ENCODE assay signal across 9 cellular contexts in genomic region chr18:75205760-75206109, GRCh38. TPM values are rescaled to one million over a fixed set of nuclear protein-coding genes. Genes with fewer than 3 reads are reported as not detected.
A peak's percentile ranks its signal among the peaks of the same experiment; 100 is the strongest.
DNase-seq lines count a peak whose midpoint lies in the region; ATAC-seq and TF ChIP-seq lines count a peak whose summit lies in the region.
"Had no signal": no experiment of that assay in that cellular context is flagged by ENCODE, and none has a peak within 500 bp of the region (broad histone marks: within the 10 kb centered on the region; RNA-seq: fewer than 3 reads in every experiment).

No MANE protein-coding gene starts in this region.

- H3K9me3 Mint-ChIP-seq in effector memory CD8-positive, alpha-beta T cell: no peaks in the 10 kb centered on the region

- H3K27ac ChIP-seq in BLaER1 treated with 17β-estradiol and CSF1 and Interleukin-3, amounts not matched to agents 10 nM and 100 nM: no peak overlapping the region
- H3K27ac ChIP-seq in HEK293 (ENCODE audit: extremely low read depth, low read depth, low read length): no peak overlapping the region
- H3K27ac ChIP-seq in neural cell (ENCODE audit: low read length): no peak overlapping the region
- no peak overlapping the region for H3K27ac ChIP-seq in SJCRH30

- no peak overlapping the region for H3K4me3 ChIP-seq in BLaER1 treated with 17β-estradiol and CSF1 and Interleukin-3, amounts not matched to agents 10 nM and 100 nM
- H3K4me3 ChIP-seq in HEK293 (ENCODE audit: low read depth, low read length): no peak overlapping the region
- no peak overlapping the region for H3K4me3 ChIP-seq in neural cell (ENCODE audit: low read length)
- H3K4me3 ChIP-seq in SJCRH30: no peak overlapping the region

- TF ChIP-seq EP300 in neural cell (conservative IDR thresholded peaks at IDR 0.05; ENCODE audit: poor library complexity, severe bottlenecking): no peak

- H3K4me2 ChIP-seq in BLaER1 treated with 17β-estradiol and CSF1 and Interleukin-3, amounts not matched to agents 10 nM and 100 nM: peak overlapping the region in 8 of 11 experiments; percentile 1 to 100 (median 70); a peak in 12 of 22 replicates
- no peak overlapping the region for H3K4me2 ChIP-seq in neural cell (ENCODE audit: low read length)

- H3K4me1 Mint-ChIP-seq in effector memory CD8-positive, alpha-beta T cell (ENCODE audit: low read depth in 2 of 2): peaks cover 32 to 57% of the 10 kb centered on the region in 2 donors

- ATAC-seq in effector memory CD8-positive, alpha-beta T cell (replicated peaks): no peak
- no peak for ATAC-seq in GM21381 (IDR thresholded peaks at IDR 0.05; ENCODE audit: unreplicated experiment)

- no peaks in the 10 kb centered on the region for H3K9me3 ChIP-seq in BLaER1 treated with 17β-estradiol and CSF1 and Interleukin-3, amounts not matched to agents 10 nM and 100 nM (replicated peaks in 1 of 11)
- H3K9me3 ChIP-seq in HEK293 (ENCODE audit: control insufficient read depth, insufficient read depth, low read depth, low read length) (no peaks in the 10 kb centered on the region), neural cell (ENCODE audit: low read length) (no peaks in the 10 kb centered on the region), SJCRH30 (replicated peaks) (no peaks in the 10 kb centered on the region)
- H3K9me3 ChIP-seq: adrenal gland had no signal

- H3K27ac Mint-ChIP-seq in effector memory CD8-positive, alpha-beta T cell: peak overlapping the region in 1 of 2 donors; percentile 83

- POLR2A ChIA-PET in HEK293 (lab: Yijun Ruan, JAX): no interaction called here

- H3K79me2 ChIP-seq in neural cell (replicated peaks; ENCODE audit: insufficient read depth, low read length): peaks cover 25% of the 10 kb centered on the region

- peaks cover 41 to 48% (median 44%) of the 10 kb centered on the region in 10 experiments for H3K4me1 ChIP-seq in BLaER1 treated with 17β-estradiol and CSF1 and Interleukin-3, amounts not matched to agents 10 nM and 100 nM
- H3K4me1 ChIP-seq in HEK293 (ENCODE audit: control insufficient read depth, insufficient read depth, low read length) (peaks cover 23% of the 10 kb centered on the region), SJCRH30 (no peaks in the 10 kb centered on the region)

- peaks cover 41% of the 10 kb centered on the region for H3K36me3 Mint-ChIP-seq in effector memory CD8-positive, alpha-beta T cell (ENCODE audit: insufficient read depth)

- no peaks in the 10 kb centered on the region for H3K9me2 ChIP-seq in neural cell (ENCODE audit: insufficient read depth, low read length)

- peaks cover 36 to 50% (median 48%) of the 10 kb centered on the region in 11 experiments for H3K27me3 ChIP-seq in BLaER1 treated with 17β-estradiol and CSF1 and Interleukin-3, amounts not matched to agents 10 nM and 100 nM
- H3K27me3 ChIP-seq in neural cell (ENCODE audit: insufficient read depth, low read depth, low read length): peaks cover 81% of the 10 kb centered on the region
- no peaks in the 10 kb centered on the region for H3K27me3 ChIP-seq in SJCRH30
- H3K27me3 ChIP-seq: adrenal gland had no signal

- no peak for DNase-seq in effector memory CD8-positive, alpha-beta T cell
- DNase-seq in SJCRH30: no peak
- DNase-seq in NCI-H446 treated with DMSO at 0.1 percent for 48 hours (lab: John Stamatoyannopoulos, UW): no peak
- no peak for DNase-seq in activated gamma-delta T cell treated with Interleukin-2 at 50 U/mL for 16 hours
- DNase-seq: adrenal gland had no signal

- H3K27me3 Mint-ChIP-seq in effector memory CD8-positive, alpha-beta T cell: no peaks in the 10 kb centered on the region

- no peak for TF ChIP-seq CTCF in HEK293 (tag by site-specific recombination; IDR thresholded peaks at IDR 0.05)
- no peak for TF ChIP-seq CTCF in neural cell (IDR thresholded peaks at IDR 0.05; ENCODE audit: poor library complexity, severe bottlenecking)

- no peak for TF ChIP-seq RAD21 in neural cell (conservative IDR thresholded peaks at IDR 0.05)

- no peak overlapping the region for H3K9ac ChIP-seq in BLaER1 treated with 17β-estradiol and CSF1 and Interleukin-3, amounts not matched to agents 10 nM and 100 nM
- no peak overlapping the region for H3K9ac ChIP-seq in neural cell (ENCODE audit: low read length)

- peaks cover 4% of the 10 kb centered on the region for H3F3A ChIP-seq in neural cell (ENCODE audit: insufficient read depth, low read length, poor library complexity, severe bottlenecking)

- CTCF ChIA-PET in HEK293 (lab: Yijun Ruan, JAX): no interaction called here

- no peak overlapping the region for H2AFZ ChIP-seq in neural cell (ENCODE audit: low read depth, low read length)

- H4K20me1 ChIP-seq in BLaER1 treated with 17β-estradiol and CSF1 and Interleukin-3, amounts not matched to agents 10 nM and 100 nM: peaks cover 57 to 75% (median 65%) of the 10 kb centered on the region in 11 experiments
- H4K20me1 ChIP-seq in neural cell (ENCODE audit: insufficient read depth): peaks cover 5% of the 10 kb centered on the region

- H3K4me3 Mint-ChIP-seq in effector memory CD8-positive, alpha-beta T cell: peak overlapping the region; percentile 99 to 100

- peaks cover 14 to 30% (median 17%) of the 10 kb centered on the region in 11 experiments for H3K36me3 ChIP-seq in BLaER1 treated with 17β-estradiol and CSF1 and Interleukin-3, amounts not matched to agents 10 nM and 100 nM
- H3K36me3 ChIP-seq in HEK293 (ENCODE audit: control insufficient read depth in 2 of 2, insufficient read depth in 1 of 2, low read length in 2 of 2) (peaks cover 0 to 4% of the 10 kb centered on the region in 2 experiments; a peak in 1 of 3 replicates), neural cell (ENCODE audit: insufficient read depth, low read length) (no peaks in the 10 kb centered on the region), SJCRH30 (no peaks in the 10 kb centered on the region)

TF ChIP-seq in HEK293, 187 proteins besides CTCF, POLR2A, EP300 and RAD21 (continues in another document):
- TF ChIP-seq ATF2 (tag by site-specific recombination; IDR thresholded peaks at IDR 0.05; ENCODE audit: low read depth) (no peak), PATZ1 (tag by site-specific recombination; IDR thresholded peaks at IDR 0.05) (no peak), ZNF223 (tag by site-specific recombination; IDR thresholded peaks at IDR 0.05) (no peak)

TF ChIP-seq in neural cell, 6 proteins besides CTCF, POLR2A, EP300 and RAD21:
- TF ChIP-seq POLR2AphosphoS5 (IDR thresholded peaks at IDR 0.05) (peak; percentile 90), SMC3 (conservative IDR thresholded peaks at IDR 0.05; ENCODE audit: poor library complexity) (no peak), MXI1 (conservative IDR thresholded peaks at IDR 0.05; ENCODE audit: poor library complexity, severe bottlenecking) (no peak), EZH2 (IDR thresholded peaks at IDR 0.05; ENCODE audit: borderline replicate concordance, insufficient read depth, low read length, poor library complexity, severe bottlenecking) (no peak), TAF1 (IDR thresholded peaks at IDR 0.05; ENCODE audit: low read depth) (no peak), REST (IDR thresholded peaks at IDR 0.05; ENCODE audit: borderline replicate concordance) (no peak)

RNA-seq across cellular contexts. Expression of gene PTGR3, which starts 3.2 kb away (rescaled TPM):
- 2.9 and 5.9 TPM in 2 replicates for polyA plus RNA-seq in neural cell
- 3.7 and 5.8 TPM in 2 replicates for polyA minus RNA-seq in neural cell
- 8.7 and 12.2 TPM in 2 replicates for total RNA-seq in SJCRH30 (2014; rRNA removed; shearing (Covaris generic))

RNA-seq across cellular contexts. Expression of gene TSHZ1, which starts 4.9 kb away (rescaled TPM):
- 0.40 and 1.1 TPM in 2 replicates for polyA plus RNA-seq in neural cell
- 0.93 and 1.5 TPM in 2 replicates for polyA minus RNA-seq in neural cell
- total RNA-seq in SJCRH30 (2014; rRNA removed; shearing (Covaris generic)): 5.5 and 5.7 TPM in 2 replicates
